Comparison of ENCODE assay signal across 8 cellular contexts in genomic region chr11:64787526-64788320, GRCh38. TPM values are rescaled to one million over a fixed set of nuclear protein-coding genes. Genes with fewer than 3 reads are reported as not detected.
DNase-seq lines count a peak whose midpoint lies in the region; ATAC-seq, FAIRE-seq and TF ChIP-seq lines count a peak whose summit lies in the region.

No MANE protein-coding gene starts in this region.

- peak; percentile 27 for FAIRE-seq in GM12892 (lab: Jason Lieb, UNC)

- TF ChIP-seq EP300 in sigmoid colon (IDR thresholded peaks at IDR 0.05), result no peak

- peak; percentile 43; the same call in 1 of the 3 replicates for ATAC-seq in RWPE2 (ENCODE audit: low read depth)
- ATAC-seq in GM21529 (IDR thresholded peaks at IDR 0.05; ENCODE audit: unreplicated experiment), result no peak

- H3K9me3 ChIP-seq in RWPE2 (ENCODE audit: severe bottlenecking) (no peaks in the 10 kb centered on the region), adrenal gland (replicated peaks in 1 of 3) (no peaks in the 10 kb centered on the region), left ventricle myocardium inferior (replicated peaks) (no peaks in the 10 kb centered on the region), sigmoid colon (no peaks in the 10 kb centered on the region)

- peak; percentile 97 for DNase-seq in 8988T
- DNase-seq in GM12892 (ENCODE audit: insufficient read length), result peak; percentile 75
- peak; percentile 65 for DNase-seq in RWPE2 (ENCODE audit: low spot score)
- DNase-seq in adrenal gland, result peak in 6 of 7 donors; percentile 64 to 83 (median 79)
- no peak for DNase-seq in left ventricle myocardium inferior
- peak; percentile 83 for DNase-seq in sigmoid colon
- DNase-seq in NCI-H446 treated with DMSO at 0.1 percent for 48 hours (lab: John Stamatoyannopoulos, UW), result no peak

- intact Hi-C loops in adrenal gland (cut with DNase I), result loop anchor here in 1 of 2 donors (10.0 kb wide), 1 partner anchor 47 kb away; no protein-coding TSS in a partner anchor
- intact Hi-C loops in left ventricle myocardium inferior (cut with micrococcal nuclease), result no loop called here
- intact Hi-C loops in sigmoid colon (cut with DNase I), result loop anchor here (5.0 kb wide), 1 partner anchor 100 kb away; no protein-coding TSS in a partner anchor

- H3K36me3 ChIP-seq in RWPE2 (ENCODE audit: low read depth) (no peaks in the 10 kb centered on the region), adrenal gland (replicated peaks in 1 of 2) (peaks cover 0 to 12% of the 10 kb centered on the region in 2 donors), left ventricle myocardium inferior (peaks cover 29% of the 10 kb centered on the region), sigmoid colon (peaks cover 0 to 29% (median 6%) of the 10 kb centered on the region in 4 donors)

- no peaks in the 10 kb centered on the region for H3K4me1 ChIP-seq in RWPE2 (ENCODE audit: insufficient read depth, poor library complexity, severe bottlenecking)
- no peaks in the 10 kb centered on the region for H3K4me1 ChIP-seq in adrenal gland (replicated peaks in 1 of 2)
- H3K4me1 ChIP-seq in left ventricle myocardium inferior, result no peaks in the 10 kb centered on the region
- peaks cover 0 to 9% (median 6%) of the 10 kb centered on the region in 4 donors for H3K4me1 ChIP-seq in sigmoid colon

- H3K27ac ChIP-seq in RWPE2 (ENCODE audit: poor library complexity, severe bottlenecking) (no peak overlapping the region), adrenal gland (no peak overlapping the region), left ventricle myocardium inferior (replicated peaks) (no peak overlapping the region), sigmoid colon (peak overlapping the region in 2 of 4 donors; percentile 26 to 49)

- TF ChIP-seq CTCF in RWPE2 (IDR thresholded peaks at IDR 0.05; ENCODE audit: poor library complexity, severe bottlenecking) (peak; percentile 75), adrenal gland (IDR thresholded peaks at IDR 0.05) (peak; percentile 51 to 72 (median 64)), left ventricle myocardium inferior (IDR thresholded peaks at IDR 0.05; ENCODE audit: borderline replicate concordance) (peak; percentile 77), sigmoid colon (IDR thresholded peaks at IDR 0.05) (peak; percentile 26 to 70 (median 60))

- 35 to 49% (median 42%) methylated on average over 11 to 15 of the region's 15 CpGs for WGBS in adrenal gland, 4 donors
- WGBS in sigmoid colon, 2 donors, result 26 to 48% methylated on average over 15 of the region's 15 CpGs

- H3K4me3 ChIP-seq in RWPE2 (ENCODE audit: severe bottlenecking) (no peak overlapping the region), adrenal gland (no peak overlapping the region), left ventricle myocardium inferior (no peak overlapping the region), sigmoid colon (no peak overlapping the region)

- H3K27me3 ChIP-seq in RWPE2 (ENCODE audit: insufficient read depth, poor library complexity, severe bottlenecking) (no peaks in the 10 kb centered on the region), adrenal gland (no peaks in the 10 kb centered on the region), left ventricle myocardium inferior (ENCODE audit: low read depth) (no peaks in the 10 kb centered on the region), sigmoid colon (no peaks in the 10 kb centered on the region)

- no peak for TF ChIP-seq POLR2A in GM12892 (IDR thresholded peaks at IDR 0.05; ENCODE audit: low read depth, low read length)
- no peak for TF ChIP-seq POLR2A in adrenal gland (IDR thresholded peaks at IDR 0.05)
- no peak for TF ChIP-seq POLR2A in sigmoid colon (IDR thresholded peaks at IDR 0.05)

RNA-seq across cellular contexts. Expression of gene SF1, which starts 9.4 kb away (rescaled TPM):
- polyA plus RNA-seq in GM12892 (2012; ENCODE audit: missing spikeins), result 146 TPM
- 100 to 1,000 TPM; 109 to 395 (median 253) TPM for total RNA-seq in adrenal gland
- 100 to 1,000 TPM; 150 to 197 (median 178) TPM for polyA plus RNA-seq in adrenal gland
- total RNA-seq in left ventricle myocardium inferior, result 188 TPM
- 100 to 1,000 TPM; 185 to 381 (median 294) TPM for total RNA-seq in sigmoid colon
- 100 to 1,000 TPM in 1 of 3 donors, 10 to 100 TPM in 2; 36.5 to 126 (median 43.2) TPM for polyA plus RNA-seq in sigmoid colon

RNA-seq across cellular contexts. Expression of gene MAP4K2, which starts 15.3 kb away (rescaled TPM):
- polyA plus RNA-seq in GM12892 (2012; ENCODE audit: missing spikeins), result 27.8 TPM
- total RNA-seq in adrenal gland, result 10 to 100 TPM; 12.9 to 34.8 (median 19.0) TPM
- 10 to 100 TPM in 2 of 3 donors, 1 to 10 TPM in 1; 6.4 to 57.7 (median 27.7) TPM for polyA plus RNA-seq in adrenal gland
- 7.5 TPM for total RNA-seq in left ventricle myocardium inferior
- total RNA-seq in sigmoid colon, result 10 to 100 TPM; 11.5 to 23.5 (median 16.6) TPM
- 10 to 100 TPM in 2 of 3 donors, 1 to 10 TPM in 1; 9.0 to 19.8 (median 11.1) TPM for polyA plus RNA-seq in sigmoid colon

RNA-seq across cellular contexts. Expression of gene MEN1, which starts 22.6 kb away (rescaled TPM):
- polyA plus RNA-seq in GM12892 (2012; ENCODE audit: missing spikeins), result 9.5 TPM
- 10 to 100 TPM; 19.7 to 50.6 (median 30.3) TPM for total RNA-seq in adrenal gland
- polyA plus RNA-seq in adrenal gland, result 10 to 100 TPM; 21.4 to 32.8 (median 29.1) TPM
- 8.7 TPM for total RNA-seq in left ventricle myocardium inferior
- total RNA-seq in sigmoid colon, result 10 to 100 TPM in 1 of 4 donors, 1 to 10 TPM in 3; 6.8 to 12.7 (median 8.8) TPM
- polyA plus RNA-seq in sigmoid colon, result 10 to 100 TPM in 2 of 3 donors, 1 to 10 TPM in 1; 9.0 to 26.1 (median 10.9) TPM

RNA-seq across cellular contexts. Expression of gene PYGM, which starts 27.9 kb away (rescaled TPM):
- 0.70 TPM for polyA plus RNA-seq in GM12892 (2012; ENCODE audit: missing spikeins)
- total RNA-seq in adrenal gland (10 to 100 TPM in 1 of 8 donors, 1 to 10 TPM in 7; 1.8 to 10.1 (median 3.8) TPM), left ventricle myocardium inferior (89.5 TPM), sigmoid colon (10 to 100 TPM; 10.5 to 42.1 (median 27.1) TPM)
- polyA plus RNA-seq in adrenal gland (1 to 10 TPM; 2.4 to 5.1 (median 4.8) TPM), sigmoid colon (1 to 10 TPM in 2 of 3 donors, under 1 TPM in 1; 0.23 to 2.1 (median 1.8) TPM)

RNA-seq across cellular contexts. Expression of gene RASGRP2, which starts 43.8 kb away (rescaled TPM):
- 2.4 TPM for polyA plus RNA-seq in GM12892 (2012; ENCODE audit: missing spikeins)
- total RNA-seq in adrenal gland (10 to 100 TPM in 5 of 8 donors, 1 to 10 TPM in 3; 3.6 to 23.9 (median 12.3) TPM), left ventricle myocardium inferior (21.1 TPM), sigmoid colon (10 to 100 TPM; 26.7 to 77.0 (median 27.8) TPM)
- polyA plus RNA-seq in adrenal gland (10 to 100 TPM in 2 of 3 donors, 1 to 10 TPM in 1; 5.4 to 81.9 (median 35.0) TPM), sigmoid colon (100 to 1,000 TPM in 1 of 3 donors, 1 to 10 TPM in 2; 2.1 to 101 (median 4.8) TPM)

Comparison
In these comparisons a context has a peak if more than half of its experiments do, and no peak if none do; other contexts are left out.
1. DNase-seq: peak in 8988T (single experiment), GM12892 (single experiment), RWPE2 (single experiment), adrenal gland (6 of 7) and sigmoid colon (single experiment); none in left ventricle myocardium inferior (single experiment) and NCI-H446 treated with DMSO at 0.1 percent for 48 hours (single experiment).
2. Peak in every context shown above with its lines, with median percentiles within 50 percentile points of each other: CTCF ChIP-seq.